8 cellular contexts compared by ENCODE assay signal in the genomic region with DNA sequence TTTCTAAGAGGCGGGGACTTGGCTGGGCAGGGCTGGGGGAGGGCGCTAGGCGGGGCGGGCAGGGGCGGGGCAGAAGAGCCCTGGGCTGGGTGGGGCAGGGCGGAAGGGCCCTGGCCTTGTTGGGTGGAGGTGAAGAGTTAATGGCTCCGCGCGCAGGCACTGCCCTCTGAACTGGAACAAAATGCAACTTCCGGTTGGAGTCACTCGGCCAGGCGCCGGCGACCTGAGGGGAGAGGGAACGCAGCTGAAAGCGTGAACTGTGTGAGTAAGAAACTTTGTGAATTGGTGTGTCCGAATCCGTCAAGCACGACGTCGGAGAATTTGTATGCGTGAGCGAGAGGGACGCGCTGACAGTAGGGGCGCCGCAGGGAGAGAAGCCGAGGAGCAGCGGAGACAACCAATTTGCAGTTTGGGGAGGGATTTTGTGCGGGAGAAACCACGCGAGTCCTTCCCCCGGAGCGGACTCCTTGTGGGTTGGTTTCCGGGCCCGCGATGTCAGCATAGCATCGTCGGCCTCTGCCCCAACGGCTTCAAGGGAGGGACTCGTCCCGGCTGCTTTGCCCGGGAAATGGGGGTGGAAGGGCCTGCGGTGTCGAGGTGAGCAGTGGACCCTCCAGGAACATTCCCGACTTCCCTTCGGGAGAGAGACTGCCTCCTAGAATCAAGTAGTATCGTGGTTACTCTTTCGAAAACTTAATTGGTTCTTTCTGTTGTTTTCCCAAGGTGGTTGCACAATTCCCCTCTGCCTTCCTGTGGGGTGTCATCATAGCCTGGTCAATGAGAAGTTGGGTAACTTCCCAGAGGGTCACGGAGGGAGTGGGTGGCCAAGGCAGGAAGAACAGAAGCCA. TPM values are rescaled to one million over a fixed set of nuclear protein-coding genes. Genes with fewer than 3 reads are reported as not detected.
DNase-seq lines count a peak whose midpoint lies in the region; ATAC-seq and TF ChIP-seq lines count a peak whose summit lies in the region.

Gene TANK (plus strand): TSS at position 203 of the 848 bp plus-strand sequence. CDS start 19,235 bp downstream, outside the sequence.

- H3K9me3 ChIP-seq in HAP-1 (no peaks in the 10 kb centered on the region), MM.1S (replicated peaks; ENCODE audit: insufficient read depth, low read length) (no peaks in the 10 kb centered on the region), SJCRH30 (replicated peaks) (no peaks in the 10 kb centered on the region), neuron (ENCODE audit: low read length) (no peaks in the 10 kb centered on the region), subcutaneous abdominal adipose tissue (ENCODE audit: control insufficient read depth in 5 of 5, low read length in 5 of 5) (no peaks in the 10 kb centered on the region)

- H3K27me3 ChIP-seq in HAP-1 (ENCODE audit: low read depth) = no peaks in the 10 kb centered on the region
- H3K27me3 ChIP-seq in MM.1S (replicated peaks; ENCODE audit: insufficient read depth, low read length) = no peaks in the 10 kb centered on the region
- H3K27me3 ChIP-seq in SJCRH30 = no peaks in the 10 kb centered on the region
- no peaks in the 10 kb centered on the region for H3K27me3 ChIP-seq in foreskin keratinocyte
- no peaks in the 10 kb centered on the region for H3K27me3 ChIP-seq in neuron (ENCODE audit: insufficient read depth, low read length)
- H3K27me3 ChIP-seq in subcutaneous abdominal adipose tissue (ENCODE audit: control insufficient read depth in 5 of 5, insufficient read depth in 4 of 5, low read length in 5 of 5) = peaks cover 0 to 4% (median 0%) of the 10 kb centered on the region in 5 donors

- ATAC-seq in foreskin keratinocyte = peak; percentile 91

- TF ChIP-seq CTCF in MM.1S (IDR thresholded peaks at IDR 0.05; ENCODE audit: low read length) = no peak
- peak; percentile 11 for TF ChIP-seq CTCF in foreskin keratinocyte (conservative IDR thresholded peaks at IDR 0.05)

- H2AFZ ChIP-seq in MM.1S (ENCODE audit: low read length) (peak within 1 kb of the TSS; percentile 91), neuron (ENCODE audit: low read depth, low read length) (peak within 1 kb of the TSS; percentile 100)

- no peaks in the 10 kb centered on the region for H4K20me1 ChIP-seq in MM.1S (ENCODE audit: insufficient read depth, low read length)

- H3K9me2 ChIP-seq in MM.1S (replicated peaks; ENCODE audit: insufficient read depth, low read length) = no peaks in the 10 kb centered on the region

- peaks cover 38% of the 10 kb centered on the region for H3K79me2 ChIP-seq in MM.1S (ENCODE audit: low read length)

- H3K4me1 ChIP-seq in HAP-1 (peaks cover 9% of the 10 kb centered on the region), MM.1S (ENCODE audit: low read length) (peaks cover 34% of the 10 kb centered on the region), SJCRH30 (peaks cover 13% of the 10 kb centered on the region), foreskin keratinocyte (peaks cover 14% of the 10 kb centered on the region), neuron (ENCODE audit: insufficient read depth, low read length) (peaks cover 21% of the 10 kb centered on the region), subcutaneous abdominal adipose tissue (ENCODE audit: control insufficient read depth in 5 of 5, insufficient read depth in 5 of 5, low read length in 5 of 5) (peaks cover 4 to 50% (median 43%) of the 10 kb centered on the region in 5 donors)

- peaks cover 24% of the 10 kb centered on the region for H3F3A ChIP-seq in MM.1S (ENCODE audit: insufficient read depth, low read length)

- H3K36me3 ChIP-seq in HAP-1 (replicated peaks) = peaks cover 15% of the 10 kb centered on the region
- 0 out of 2 replicates have a peak, but pooled peaks cover 5% of the 10 kb centered on the region for H3K36me3 ChIP-seq in MM.1S (replicated peaks; ENCODE audit: insufficient read depth, low read length)
- H3K36me3 ChIP-seq in SJCRH30 = peaks cover 19% of the 10 kb centered on the region
- peaks cover 12% of the 10 kb centered on the region for H3K36me3 ChIP-seq in neuron (ENCODE audit: insufficient read depth, low read length)
- peaks cover 7 to 14% (median 13%) of the 10 kb centered on the region in 5 donors for H3K36me3 ChIP-seq in subcutaneous abdominal adipose tissue (ENCODE audit: control insufficient read depth in 5 of 5, insufficient read depth in 5 of 5, low read length in 5 of 5)

- peak within 1 kb of the TSS; percentile 79 for H3K4me2 ChIP-seq in MM.1S (ENCODE audit: low read depth, low read length)

- peak within 1 kb of the TSS; percentile 93 for H3K9ac ChIP-seq in MM.1S (ENCODE audit: low read length)
- peak within 1 kb of the TSS; percentile 74 to 100 (median 99) for H3K9ac ChIP-seq in subcutaneous abdominal adipose tissue (ENCODE audit: low read length in 5 of 5)

- peak within 1 kb of the TSS; percentile 90 for H3K27ac ChIP-seq in MM.1S (ENCODE audit: low read length)
- peak within 1 kb of the TSS; percentile 95 for H3K27ac ChIP-seq in SJCRH30
- H3K27ac ChIP-seq in foreskin keratinocyte = peak within 1 kb of the TSS; percentile 91
- H3K27ac ChIP-seq in subcutaneous abdominal adipose tissue (ENCODE audit: low read depth, low read length) = peak within 1 kb of the TSS; percentile 100

- in situ Hi-C loops in G401 (cut with HindIII; ENCODE audit: low sequenced_read_pairs) (no loop called here), HAP-1 (cut with MboI; ENCODE audit: low sequenced_read_pairs) (no loop called here)

- peak; percentile 93 for DNase-seq in G401 (ENCODE audit: low spot score)
- DNase-seq in HAP-1 (ENCODE audit: low spot score in 2 of 2) = peak; percentile 93 to 94
- DNase-seq in MM.1S = peak; percentile 95
- DNase-seq in SJCRH30 = peak; percentile 93 to 95
- peak; percentile 78 for DNase-seq in activated gamma-delta T cell treated with anti-CD3 and anti-CD28 coated beads, Interleukin-2, amount 50 U/mL, for 16 hours (ENCODE audit: low read depth)
- DNase-seq in foreskin keratinocyte = peak; percentile 77 to 89

- H3K4me3 ChIP-seq in HAP-1 (peak within 1 kb of the TSS; percentile 88), MM.1S (ENCODE audit: low read length) (peak within 1 kb of the TSS; percentile 93), SJCRH30 (peak within 1 kb of the TSS; percentile 94), neuron (ENCODE audit: low read length) (peak within 1 kb of the TSS; percentile 87), subcutaneous abdominal adipose tissue (ENCODE audit: low read depth in 1 of 5, low read length in 5 of 5) (peak within 1 kb of the TSS; percentile 88 to 99 (median 96))

RNA-seq across cellular contexts. Expression of gene TANK, which starts in this region (rescaled TPM):
- 41.4 and 54.0 TPM in 2 replicates for total RNA-seq in G401 (2014; rRNA removed; shearing (Covaris generic))
- 33.9 and 45.2 TPM in 2 replicates for total RNA-seq in SJCRH30 (2014; rRNA removed; shearing (Covaris generic))
- 31.9 and 36.1 TPM in 2 replicates for total RNA-seq in foreskin keratinocyte
- 15.7 and 19.2 TPM in 2 replicates for polyA plus RNA-seq in foreskin keratinocyte

Comparison
In these comparisons a context has a peak if more than half of its experiments do, and no peak if none do; other contexts are left out.
1. Peak in every context shown above with its lines: DNase-seq, ATAC-seq, H3K4me3 ChIP-seq and H3K27ac ChIP-seq.